12 cellular contexts compared by ENCODE assay signal in the genomic region with DNA sequence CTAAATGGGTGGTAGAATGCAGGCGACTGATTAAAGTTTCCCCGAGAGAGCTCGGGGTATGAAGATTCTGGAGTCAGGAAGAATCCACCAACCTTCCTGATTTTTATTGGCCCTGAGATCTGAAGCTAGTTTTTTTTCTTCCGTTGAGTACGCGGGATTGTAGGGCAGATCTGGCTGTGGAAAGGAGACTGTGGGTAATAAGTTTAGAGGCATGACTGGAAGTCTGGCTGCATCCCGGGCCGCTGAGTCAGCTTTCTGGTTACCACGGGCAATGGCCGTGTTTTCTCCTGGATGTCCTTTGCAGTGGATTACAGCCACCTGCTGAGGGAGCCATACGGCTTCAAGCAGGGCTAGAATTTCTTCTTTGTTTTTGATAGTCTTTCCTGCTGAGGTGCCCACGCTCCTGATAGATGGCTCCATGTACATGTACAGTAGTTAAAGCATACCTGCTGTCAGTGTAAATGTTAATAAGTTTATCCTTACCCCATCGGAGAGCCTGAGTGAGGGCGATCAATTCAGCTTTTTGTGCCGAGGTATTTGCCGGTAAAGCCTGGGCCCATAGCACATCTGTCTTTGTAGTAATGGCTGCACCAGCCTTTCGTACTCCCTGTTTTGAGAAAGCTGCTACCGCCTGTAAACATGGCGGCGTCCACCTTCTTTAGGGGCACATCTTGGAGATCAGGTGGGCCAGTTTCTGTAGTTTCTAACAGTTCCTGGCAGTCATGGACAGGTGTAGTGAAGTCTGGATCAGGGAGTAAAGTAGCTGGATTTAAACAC.
A peak's percentile ranks its signal among the peaks of the same experiment; 100 is the strongest.
DNase-seq lines count a peak whose midpoint lies in the region; ATAC-seq and TF ChIP-seq lines count a peak whose summit lies in the region.
"Had no signal": no experiment of that assay in that cellular context is flagged by ENCODE, and none has a peak within 500 bp of the region (broad histone marks: within the 10 kb centered on the region; RNA-seq: fewer than 3 reads in every experiment).

No MANE protein-coding gene starts in this region.

- WGBS in neuronal stem cell (ENCODE audit: extremely low coverage in 2 of 2, insufficient read length in 2 of 2, insufficient replicate concordance in 1 of 2), 2 donors = no CpG with 5 or more reads among the region's 20 CpGs

- H3K9me3 Mint-ChIP-seq in activated T-helper 1 cell treated with anti-CD3 and anti-CD28 coated beads, Interleukin-12 subunit alpha, Interleukin-12 subunit beta, Interleukin-2, Interleukin-4 antibody, amounts not matched to agents 30 ng/mL and 10 ng/mL and 1 ng/mL, durations not matched to agents 14 hours and 24 hours and 36 hours = peaks cover 9% of the 10 kb centered on the region

- H3K27me3 ChIP-seq in neuronal stem cell (ENCODE audit: control insufficient read depth in 3 of 3, insufficient read depth in 3 of 3, low read depth in 1 of 3, low read length in 3 of 3) = peaks cover 60 to 100% (median 100%) of the 10 kb centered on the region in 3 experiments

- TF ChIP-seq CTCF in foreskin fibroblast (IDR thresholded peaks at IDR 0.05; ENCODE audit: low read depth, low read length) = peak; percentile 6

- H4K91ac ChIP-seq in neuronal stem cell (ENCODE audit: low read depth, low read length, poor library complexity) = no peak overlapping the region

- peak; percentile 54 for DNase-seq in AG08396 (ENCODE audit: low spot score)
- DNase-seq in HT-29 (ENCODE audit: low spot score) = peak; percentile 57
- no peak for DNase-seq in T-helper 17 cell
- peak; percentile 56 to 69 for DNase-seq in foreskin fibroblast
- no peak for DNase-seq in NCI-H1092 treated with DMSO at 0.1 percent for 48 hours (lab: John Stamatoyannopoulos, UW)
- DNase-seq in activated T-helper 1 cell treated with anti-CD3 and anti-CD28 coated beads, Interleukin-12 subunit alpha, Interleukin-12 subunit beta, Interleukin-2, Interleukin-4 antibody, amounts not matched to agents 30 ng/mL and 10 ng/mL and 1 ng/mL, durations not matched to agents 14 hours and 24 hours and 36 hours (ENCODE audit: low spot score) = no peak
- no peak for DNase-seq in activated CD8-positive, alpha-beta memory T cell treated with anti-CD3 and anti-CD28 coated beads, Interleukin-2, amount 50 U/mL, for 48 hours
- DNase-seq in neuronal stem cell (ENCODE audit: low spot score) = no peak
- DNase-seq: hippocampal formation, NCI-H2171 had no signal

- ATAC-seq in T-helper 17 cell = no peak

- no peak overlapping the region for H2AFZ ChIP-seq in neuronal stem cell (ENCODE audit: low read length)

- H3K4ac ChIP-seq in neuronal stem cell (ENCODE audit: low read length) = no peak overlapping the region

- no peak overlapping the region for H2AK5ac ChIP-seq in neuronal stem cell (ENCODE audit: low read depth, low read length)

- no peak overlapping the region for H3K4me3 Mint-ChIP-seq in T-helper 17 cell
- H3K4me3 Mint-ChIP-seq in activated T-helper 1 cell treated with anti-CD3 and anti-CD28 coated beads, Interleukin-12 subunit alpha, Interleukin-12 subunit beta, Interleukin-2, Interleukin-4 antibody, amounts not matched to agents 30 ng/mL and 10 ng/mL and 1 ng/mL, durations not matched to agents 14 hours and 24 hours and 36 hours = no peak overlapping the region

- H3K9me3 ChIP-seq in T-helper 17 cell (ENCODE audit: control insufficient read depth, low read length, poor library complexity, severe bottlenecking) (peaks cover 14% of the 10 kb centered on the region), neuronal stem cell (replicated peaks in 1 of 2; ENCODE audit: control insufficient read depth in 2 of 2, insufficient read depth in 1 of 2, low read depth in 1 of 2, low read length in 2 of 2) (peaks cover 0 to 24% of the 10 kb centered on the region in 2 donors)
- H3K9me3 ChIP-seq: Caco-2 had no signal

- peaks cover 5% of the 10 kb centered on the region for H3K4me1 Mint-ChIP-seq in T-helper 17 cell
- H3K4me1 Mint-ChIP-seq in activated T-helper 1 cell treated with anti-CD3 and anti-CD28 coated beads, Interleukin-12 subunit alpha, Interleukin-12 subunit beta, Interleukin-2, Interleukin-4 antibody, amounts not matched to agents 30 ng/mL and 10 ng/mL and 1 ng/mL, durations not matched to agents 14 hours and 24 hours and 36 hours (ENCODE audit: low read depth) = peaks cover 9% of the 10 kb centered on the region

- no peak overlapping the region for H3K14ac ChIP-seq in neuronal stem cell (ENCODE audit: low read length)

- H3K27ac Mint-ChIP-seq in T-helper 17 cell = peak overlapping the region; percentile 22
- no peak overlapping the region for H3K27ac Mint-ChIP-seq in activated T-helper 1 cell treated with anti-CD3 and anti-CD28 coated beads, Interleukin-12 subunit alpha, Interleukin-12 subunit beta, Interleukin-2, Interleukin-4 antibody, amounts not matched to agents 30 ng/mL and 10 ng/mL and 1 ng/mL, durations not matched to agents 14 hours and 24 hours and 36 hours

- no peak overlapping the region for H3K23ac ChIP-seq in neuronal stem cell (ENCODE audit: low read depth, low read length, poor library complexity)

- H3K27ac ChIP-seq in neuronal stem cell (replicated peaks; ENCODE audit: low read length) = no peak overlapping the region
- H3K27ac ChIP-seq: right atrium auricular region had no signal

- no peaks in the 10 kb centered on the region for H3K79me1 ChIP-seq in neuronal stem cell (ENCODE audit: low read depth, low read length)

- no peak overlapping the region for H2BK5ac ChIP-seq in neuronal stem cell (ENCODE audit: low read length)

- H2BK12ac ChIP-seq in neuronal stem cell (ENCODE audit: low read length) = no peak overlapping the region

- H3K27me3 Mint-ChIP-seq in T-helper 17 cell = peaks cover 96% of the 10 kb centered on the region
- peaks cover 92% of the 10 kb centered on the region for H3K27me3 Mint-ChIP-seq in activated T-helper 1 cell treated with anti-CD3 and anti-CD28 coated beads, Interleukin-12 subunit alpha, Interleukin-12 subunit beta, Interleukin-2, Interleukin-4 antibody, amounts not matched to agents 30 ng/mL and 10 ng/mL and 1 ng/mL, durations not matched to agents 14 hours and 24 hours and 36 hours (ENCODE audit: insufficient read depth)

- no peak overlapping the region for H2BK120ac ChIP-seq in neuronal stem cell (ENCODE audit: low read depth, low read length)

- H3K36me3 ChIP-seq in neuronal stem cell (replicated peaks in 1 of 2; ENCODE audit: control insufficient read depth in 2 of 2, insufficient read depth in 2 of 2, low read length in 2 of 2) = no peaks in the 10 kb centered on the region
- H3K36me3 ChIP-seq: right atrium auricular region had no signal

- no peak overlapping the region for H3K4me2 ChIP-seq in neuronal stem cell (ENCODE audit: insufficient read depth, low read length, poor library complexity, severe bottlenecking)

- peaks cover 0 to 2% of the 10 kb centered on the region in 2 donors for H3K4me1 ChIP-seq in neuronal stem cell (ENCODE audit: control insufficient read depth in 2 of 2, insufficient read depth in 1 of 2, low read depth in 1 of 2, low read length in 2 of 2)
- H3K4me1 ChIP-seq: right atrium auricular region had no signal

- H3K9ac ChIP-seq in neuronal stem cell (ENCODE audit: low read depth, low read length, poor library complexity) = no peak overlapping the region

- no peak overlapping the region for H2BK15ac ChIP-seq in neuronal stem cell (ENCODE audit: low read length)

- no peak overlapping the region for H3K18ac ChIP-seq in neuronal stem cell (ENCODE audit: low read length)

- intact Hi-C loops in activated T-helper 1 cell treated with anti-CD3 and anti-CD28 coated beads, Interleukin-12 subunit alpha, Interleukin-12 subunit beta, Interleukin-2, Interleukin-4 antibody, amounts not matched to agents 30 ng/mL and 10 ng/mL and 1 ng/mL, durations not matched to agents 14 hours and 24 hours and 36 hours (cut with micrococcal nuclease) = loop anchor here (5.0 kb wide), 1 partner anchor 1473 kb away; no protein-coding TSS in a partner anchor

- H3K4me3 ChIP-seq in foreskin fibroblast (ENCODE audit: low read depth in 1 of 2, low read length in 2 of 2) = no peak overlapping the region
- H3K4me3 ChIP-seq in neuronal stem cell (ENCODE audit: low read length in 2 of 2) = no peak overlapping the region
- H3K4me3 ChIP-seq: right atrium auricular region had no signal

- H4K8ac ChIP-seq in neuronal stem cell (ENCODE audit: low read depth, low read length) = no peak overlapping the region

- H3K36me3 Mint-ChIP-seq in T-helper 17 cell (ENCODE audit: low read depth) = no peaks in the 10 kb centered on the region
- H3K36me3 Mint-ChIP-seq in activated T-helper 1 cell treated with anti-CD3 and anti-CD28 coated beads, Interleukin-12 subunit alpha, Interleukin-12 subunit beta, Interleukin-2, Interleukin-4 antibody, amounts not matched to agents 30 ng/mL and 10 ng/mL and 1 ng/mL, durations not matched to agents 14 hours and 24 hours and 36 hours (ENCODE audit: low read depth) = peaks cover 2% of the 10 kb centered on the region

Comparison
In these comparisons a context has a peak if more than half of its experiments do, and no peak if none do; other contexts are left out.
1. DNase-seq: peak in AG08396 (single experiment), HT-29 (single experiment) and foreskin fibroblast (2 of 2); none in T-helper 17 cell (0 of 3), NCI-H1092 treated with DMSO at 0.1 percent for 48 hours (single experiment), activated T-helper 1 cell treated with anti-CD3 and anti-CD28 coated beads, Interleukin-12 subunit alpha, Interleukin-12 subunit beta, Interleukin-2, Interleukin-4 antibody, amounts not matched to agents 30 ng/mL and 10 ng/mL and 1 ng/mL, durations not matched to agents 14 hours and 24 hours and 36 hours (single experiment), activated CD8-positive, alpha-beta memory T cell treated with anti-CD3 and anti-CD28 coated beads, Interleukin-2, amount 50 U/mL, for 48 hours (single experiment) and neuronal stem cell (single experiment).